29 cellular contexts compared by ENCODE assay signal in the genomic region with DNA sequence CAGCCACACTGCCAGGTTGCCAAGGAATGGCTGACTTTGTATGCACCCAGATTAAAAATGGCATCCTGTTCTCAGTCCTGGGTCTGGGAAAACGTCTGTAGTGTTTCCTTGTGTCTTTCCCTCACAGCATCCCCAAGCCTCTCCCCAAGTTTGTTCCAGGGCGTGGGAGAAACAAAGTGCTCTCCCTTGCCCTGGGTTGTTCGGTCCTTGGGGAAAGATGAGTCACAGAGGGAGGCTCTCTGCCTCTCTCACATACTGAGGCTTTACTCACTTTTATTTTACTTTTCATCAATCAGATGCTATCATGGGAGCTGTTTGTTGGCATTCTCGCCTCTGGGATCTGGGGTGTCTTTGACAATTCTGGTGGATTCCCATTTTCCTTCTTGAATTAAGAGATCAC.
"Had no signal": no experiment of that assay in that cellular context is flagged by ENCODE, and none has a peak within 500 bp of the region (broad histone marks: within the 10 kb centered on the region; RNA-seq: fewer than 3 reads in every experiment).

No MANE protein-coding gene starts in this region.

- DNase-seq: activated CD4-positive, alpha-beta memory T cell treated with anti-CD3 and anti-CD28 coated beads for 36 hours; activated CD4-positive, alpha-beta T cell treated with anti-CD3 and anti-CD28 coated beads, Interleukin-2, amount 10 ng/mL, durations not matched to agents 24 days and 14 days; activated CD4-positive, CD25-positive, alpha-beta regulatory T cell treated with anti-CD3 and anti-CD28 coated beads, Interleukin-2, amount 50 U/mL, for 72 hours; activated CD8-positive, alpha-beta memory T cell treated with anti-CD3 and anti-CD28 coated beads, Interleukin-2, amount 50 U/mL, for 4 hours; activated gamma-delta T cell treated with Interleukin-2 at 50 U/mL for 16 hours; activated naive CD4-positive, alpha-beta T cell treated with anti-CD3 and anti-CD28 coated beads, Interleukin-2, amount 50 U/mL, for 16 hours; activated T-cell treated with anti-CD3 and anti-CD28 coated beads, Interleukin-2, amount 50 U/mL, for 1 hour; amniotic stem cell; caudate nucleus; cortex of kidney; foreskin melanocyte; kidney glomerular epithelial cell; lower lobe of right lung; right lobe of liver; small intestine; stimulated activated CD4-positive, alpha-beta T cell treated with anti-CD3 and anti-CD28 coated beads, Interleukin-1b, Interleukin-23, amount 100 ng/mL, for 48 hours; stimulated activated CD4-positive, alpha-beta T cell treated with anti-CD3 and anti-CD28 coated beads, Interleukin-4, amount 100 ng/mL, for 4 hours; stimulated activated CD8-positive, alpha-beta memory T cell treated with anti-CD3 and anti-CD28 coated beads, Interleukin-4, amount 100 ng/mL, for 48 hours; stimulated activated naive CD8-positive, alpha-beta T cell treated with anti-CD3 and anti-CD28 coated beads, Interleukin-15, amount 100 ng/mL, for 72 hours; T-helper 9 cell; thyroid gland; upper lobe of left lung; WERI-Rb-1 had no signal

- FAIRE-seq: endothelial cell of umbilical vein, small intestine, TTC549 had no signal

- H3K36me3 ChIP-seq: lower lobe of right lung, neutrophil, right lobe of liver, thyroid gland, upper lobe of left lung, vagina, WERI-Rb-1 had no signal

- H3K4me3 ChIP-seq: lower lobe of right lung, right lobe of liver, thyroid gland, upper lobe of left lung, vagina had no signal

- H3K27me3 ChIP-seq: neutrophil, right lobe of liver, thyroid gland, upper lobe of left lung, vagina had no signal

- H3K4me1 ChIP-seq: lower lobe of right lung, right lobe of liver, thyroid gland, upper lobe of left lung, vagina had no signal

- H3K27ac ChIP-seq: lower lobe of right lung, neutrophil, right lobe of liver, thyroid gland, upper lobe of left lung, vagina, WERI-Rb-1 had no signal

- H3K9me3 ChIP-seq: lower lobe of right lung, neutrophil, right lobe of liver, thyroid gland, upper lobe of left lung, vagina had no signal

- ATAC-seq: left lobe of liver; right lobe of liver; stimulated activated memory B cell treated with anti-CD40 and anti-IgM and Interleukin-4, amounts not matched to agents 10 μg/mL and 1 μg/mL and 100 μg/mL, for 72 hours had no signal
